ENCODE assay signal across 8 cellular contexts in genomic region chr3:16448691-16449090, GRCh38.
A peak's percentile ranks its signal among the peaks of the same experiment; 100 is the strongest.
DNase-seq lines count a peak whose midpoint lies in the region; ATAC-seq, FAIRE-seq and TF ChIP-seq lines count a peak whose summit lies in the region.

No MANE protein-coding gene starts in this region.

- no peak for TF ChIP-seq EP300 in GM12878 (IDR thresholded peaks at IDR 0.05; ENCODE audit: borderline replicate concordance in 1 of 2, control insufficient read depth in 1 of 2, low read depth in 2 of 2, low read length in 2 of 2)

- H3K27me3 Mint-ChIP-seq in CD4-positive, CD25-positive, alpha-beta regulatory T cell, result no peaks in the 10 kb centered on the region

- H3K4me3 Mint-ChIP-seq in CD4-positive, CD25-positive, alpha-beta regulatory T cell, result no peak overlapping the region

- H3K4me3 ChIP-seq in CD4-positive, CD25-positive, alpha-beta regulatory T cell (ENCODE audit: low read depth, low read length), result no peak overlapping the region
- no peak overlapping the region for H3K4me3 ChIP-seq in GM12878

- FAIRE-seq in GM12878 (lab: Jason Lieb, UNC), result no peak

- SMC1A ChIA-PET in GM12878 (lab: Charles Lee; ENCODE audit: uncharacterized antibody, unreplicated experiment), result interaction anchor here (1.8 to 3.6 kb wide), 3 partner anchors 10 to 70 kb away, joined by 4 to 15 read pairs (median 6); no protein-coding TSS in a partner anchor

- no peaks in the 10 kb centered on the region for H3K27me3 ChIP-seq in CD4-positive, CD25-positive, alpha-beta regulatory T cell (ENCODE audit: control insufficient read depth, insufficient read depth, low read length)
- no peaks in the 10 kb centered on the region for H3K27me3 ChIP-seq in GM12878 (replicated peaks in 1 of 2; ENCODE audit: control insufficient read depth in 2 of 2, insufficient read depth in 2 of 2, low read length in 1 of 2)
- no peaks in the 10 kb centered on the region for H3K27me3 ChIP-seq in layer of hippocampus (ENCODE audit: control insufficient read depth, insufficient read depth, low read length)

- 0 out of 2 replicates have a peak, but pooled peaks cover 2% of the 10 kb centered on the region for H4K20me1 ChIP-seq in GM12878 (ENCODE audit: control insufficient read depth, insufficient read depth)

- no peak for DNase-seq in CD4-positive, CD25-positive, alpha-beta regulatory T cell
- DNase-seq in HPDE6-E6E7 (ENCODE audit: extremely low spot score) (peak; percentile 25), GM12878 (ENCODE audit: low read depth, low spot score) (no peak), NCI-H1694 (lab: John Stamatoyannopoulos, UW) (no peak)
- peak; percentile 25 to 59 for DNase-seq in stimulated activated CD8-positive, alpha-beta memory T cell treated with anti-CD3 and anti-CD28 coated beads, Interleukin-7, amount 100 ng/mL, for 48 hours (ENCODE audit: extremely low read depth in 1 of 2, low read depth in 1 of 2)

- POLR2A ChIA-PET in GM12878 (lab: Charles Lee), result no interaction called here

- intact Hi-C loops in GM12878 (cut with micrococcal nuclease; ENCODE audit: unreplicated experiment), result no loop called here

- TF ChIP-seq CTCF in GM12878 (IDR thresholded peaks at IDR 0.05 in 2 of 3, conservative IDR thresholded peaks at IDR 0.05 in 1 of 3; ENCODE audit: control insufficient read depth in 2 of 3, extremely low read depth in 1 of 3, insufficient read depth in 1 of 3, low read depth in 3 of 3, low read length in 3 of 3), result no peak

- H3K27ac Mint-ChIP-seq in CD4-positive, CD25-positive, alpha-beta regulatory T cell, result peak overlapping the region in 2 of 3 donors; percentile 37 to 78

- H3K9me3 ChIP-seq in CD4-positive, CD25-positive, alpha-beta regulatory T cell (ENCODE audit: control insufficient read depth in 2 of 2, low read length in 2 of 2), result no peaks in the 10 kb centered on the region
- H3K9me3 ChIP-seq in GM12878 (replicated peaks; ENCODE audit: control insufficient read depth, insufficient read depth, low read length), result no peaks in the 10 kb centered on the region

- no peak for ATAC-seq in CD4-positive, CD25-positive, alpha-beta regulatory T cell (ENCODE audit: low read depth in 2 of 2)
- ATAC-seq in GM12878, result peak; percentile 73
- ATAC-seq in HG03439 (IDR thresholded peaks at IDR 0.05; ENCODE audit: unreplicated experiment), result no peak
- no peak for ATAC-seq in GM18520 (IDR thresholded peaks at IDR 0.05; ENCODE audit: unreplicated experiment)

- peaks cover 55% of the 10 kb centered on the region for H3K79me2 ChIP-seq in GM12878 (ENCODE audit: control insufficient read depth, insufficient read depth, low read length)

- in situ Hi-C loops in GM12878 (cut with MboI), result no loop called here

- no peak for TF ChIP-seq POLR2A in GM12878 (IDR thresholded peaks at IDR 0.05; ENCODE audit: low read depth, low read length)

- H3K4me1 ChIP-seq in CD4-positive, CD25-positive, alpha-beta regulatory T cell (ENCODE audit: control insufficient read depth, insufficient read depth, low read length, poor library complexity, severe bottlenecking), result no peaks in the 10 kb centered on the region
- H3K4me1 ChIP-seq in GM12878 (ENCODE audit: control insufficient read depth, insufficient read depth, low read length), result 0 out of 2 replicates have a peak, but pooled peaks cover 3% of the 10 kb centered on the region

- H2AFZ ChIP-seq in GM12878 (ENCODE audit: control insufficient read depth, low read depth, low read length), result no peak overlapping the region

- H3K9ac ChIP-seq in GM12878 (ENCODE audit: control insufficient read depth, insufficient read depth, low read length), result no peak overlapping the region

- RAD21 ChIA-PET in GM12878 (lab: Charles Lee; ENCODE audit: unreplicated experiment), result interaction anchor here (1.6 kb wide), 1 partner anchor 18 kb away, joined by 4 read pairs; no protein-coding TSS in a partner anchor

- no TSS peak for BruUV-seq in GM12878 (replicated peaks; lab: Mats Ljungman, UMichigan)

- H3K36me3 Mint-ChIP-seq in CD4-positive, CD25-positive, alpha-beta regulatory T cell, result peaks cover 22% of the 10 kb centered on the region

- WGBS in GM12878 (ENCODE audit: insufficient coverage, insufficient replicate concordance, low lambda C conversion rate, missing lambda C conversion rate), result 15% methylated on average over 6 of the region's 6 CpGs

- TF ChIP-seq RAD21 in GM12878 (IDR thresholded peaks at IDR 0.05; ENCODE audit: insufficient read depth, low read depth, low read length), result no peak

- H3K27ac ChIP-seq in CD4-positive, CD25-positive, alpha-beta regulatory T cell (ENCODE audit: insufficient read depth, low read length, poor library complexity, severe bottlenecking), result no peak overlapping the region
- H3K27ac ChIP-seq in GM12878 (ENCODE audit: control insufficient read depth, insufficient read depth) (no peak overlapping the region), layer of hippocampus (ENCODE audit: low read depth, low read length) (peak overlapping the region; percentile 25)

- no peak overlapping the region for H3K4me2 ChIP-seq in GM12878 (ENCODE audit: control insufficient read depth, insufficient read depth)

- H3K36me3 ChIP-seq in CD4-positive, CD25-positive, alpha-beta regulatory T cell (ENCODE audit: control insufficient read depth, insufficient read depth, low read length), result peaks cover 6% of the 10 kb centered on the region
- H3K36me3 ChIP-seq in GM12878 (ENCODE audit: control insufficient read depth in 2 of 2, insufficient read depth in 2 of 2, low read length in 1 of 2), result peaks cover 9 to 16% of the 10 kb centered on the region in 2 experiments

- no peaks in the 10 kb centered on the region for H3K9me3 Mint-ChIP-seq in CD4-positive, CD25-positive, alpha-beta regulatory T cell

- peaks cover 17 to 54% (median 33%) of the 10 kb centered on the region in 4 donors for H3K4me1 Mint-ChIP-seq in CD4-positive, CD25-positive, alpha-beta regulatory T cell

- CTCF ChIA-PET in GM12878 (lab: Yijun Ruan, JAX), result no interaction called here

TF ChIP-seq in GM12878, 131 proteins besides CTCF, POLR2A, EP300 and RAD21:
- TF ChIP-seq ZZZ3 (IDR thresholded peaks at IDR 0.05; ENCODE audit: control insufficient read depth, insufficient read length, low read depth) (no peak), USF1 (IDR thresholded peaks at IDR 0.05; ENCODE audit: borderline replicate concordance, extremely low read length, insufficient read depth, low read depth, low read length) (no peak), ESRRA (IDR thresholded peaks at IDR 0.05; ENCODE audit: low read length) (no peak), SREBF1 (IDR thresholded peaks at IDR 0.05; ENCODE audit: low read length) (no peak), MXI1 (IDR thresholded peaks at IDR 0.05; ENCODE audit: low read depth, low read length) (no peak), YBX1 (IDR thresholded peaks at IDR 0.05) (no peak)

Comparison
In these comparisons a context has a peak if more than half of its experiments do, and no peak if none do; other contexts are left out.
1. DNase-seq: peak in HPDE6-E6E7 (single experiment) and stimulated activated CD8-positive, alpha-beta memory T cell treated with anti-CD3 and anti-CD28 coated beads, Interleukin-7, amount 100 ng/mL, for 48 hours (2 of 2); none in CD4-positive, CD25-positive, alpha-beta regulatory T cell (0 of 3), GM12878 (single experiment) and NCI-H1694 (single experiment).